25 cellular contexts compared by ENCODE assay signal in the genomic region with DNA sequence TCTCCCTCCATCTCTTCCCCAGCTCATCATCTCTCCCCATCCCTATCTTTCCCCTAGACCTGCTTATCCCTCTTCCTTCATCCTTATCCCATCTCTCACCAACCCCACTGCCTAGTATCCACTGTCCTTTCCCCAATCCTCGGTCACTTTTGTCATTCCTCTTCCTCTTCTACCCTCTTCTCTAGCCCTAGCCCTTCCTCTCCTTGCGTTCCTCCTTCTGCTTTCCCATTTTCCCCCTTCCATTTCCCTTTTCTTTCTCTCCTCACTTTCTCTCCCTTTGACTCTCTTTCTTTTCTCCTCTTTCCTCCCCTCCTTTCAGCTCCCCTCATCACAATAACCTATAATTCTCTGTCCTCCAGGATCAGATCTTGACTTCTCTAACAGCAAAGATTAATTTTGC.
A peak's percentile ranks its signal among the peaks of the same experiment; 100 is the strongest.
DNase-seq lines count a peak whose midpoint lies in the region; ATAC-seq, FAIRE-seq and TF ChIP-seq lines count a peak whose summit lies in the region.
"Had no signal": no experiment of that assay in that cellular context is flagged by ENCODE, and none has a peak within 500 bp of the region (broad histone marks: within the 10 kb centered on the region; RNA-seq: fewer than 3 reads in every experiment).

No MANE protein-coding gene starts in this region.

- no peak overlapping the region for H3K4me2 ChIP-seq in astrocyte (ENCODE audit: low read length)
- H3K4me2 ChIP-seq: BLaER1 had no signal

- H3K27ac Mint-ChIP-seq in astrocyte (ENCODE audit: unreplicated experiment) (no peak overlapping the region), chondrocyte (ENCODE audit: unreplicated experiment) (peak overlapping the region; percentile 13)
- H3K27ac Mint-ChIP-seq: CD14-positive monocyte; CD4-positive, CD25-positive, alpha-beta regulatory T cell; CD8-positive, alpha-beta memory T cell had no signal

- H3K36me3 Mint-ChIP-seq in astrocyte (ENCODE audit: low read depth, unreplicated experiment) (no peaks in the 10 kb centered on the region), chondrocyte (ENCODE audit: low read depth) (no peaks in the 10 kb centered on the region)
- H3K36me3 Mint-ChIP-seq: CD14-positive monocyte; CD4-positive, alpha-beta memory T cell; CD4-positive, CD25-positive, alpha-beta regulatory T cell had no signal

- no peaks in the 10 kb centered on the region for H3K9me3 Mint-ChIP-seq in astrocyte (ENCODE audit: unreplicated experiment)
- no peaks in the 10 kb centered on the region for H3K9me3 Mint-ChIP-seq in chondrocyte (ENCODE audit: low read depth)
- H3K9me3 Mint-ChIP-seq: CD14-positive monocyte; CD4-positive, alpha-beta memory T cell; CD4-positive, CD25-positive, alpha-beta regulatory T cell; CD8-positive, alpha-beta memory T cell had no signal

- H3K4me1 Mint-ChIP-seq in astrocyte (ENCODE audit: low read depth, unreplicated experiment) (no peaks in the 10 kb centered on the region), chondrocyte (ENCODE audit: low read depth) (peaks cover 4% of the 10 kb centered on the region)
- H3K4me1 Mint-ChIP-seq: CD14-positive monocyte had no signal

- DNase-seq in astrocyte (ENCODE audit: low read depth) (no peak), chondrocyte (ENCODE audit: low spot score) (no peak), DMS53 (lab: John Stamatoyannopoulos, UW) (no peak)
- no peak for DNase-seq in activated CD4-positive, alpha-beta T cell treated with anti-CD3 and anti-CD28 coated beads, Interleukin-2, amount 50 U/mL, for 1 hour
- DNase-seq: 8988T; ACHN; BE2C; C1 segment of cervical spinal cord; CD4-positive, alpha-beta memory T cell; CD4-positive, CD25-positive, alpha-beta regulatory T cell; CD8-positive, alpha-beta memory T cell; COR-L47; DMS 273 treated with DMSO at 0.1 percent for 48 hours; DMS79; DND-41; EL; GDM1 had no signal

- H3K27ac ChIP-seq in HEK293 (ENCODE audit: extremely low read depth, low read depth, low read length) (no peak overlapping the region), astrocyte (ENCODE audit: low read depth, low read length) (no peak overlapping the region)
- H3K27ac ChIP-seq: BLaER1 had no signal

- no peaks in the 10 kb centered on the region for H3K79me2 ChIP-seq in astrocyte (ENCODE audit: insufficient read depth, low read length)

- peaks cover 28% of the 10 kb centered on the region for H4K20me1 ChIP-seq in astrocyte (ENCODE audit: insufficient read depth, low read length)

- H3K9ac ChIP-seq in astrocyte (ENCODE audit: low read length): no peak overlapping the region
- H3K9ac ChIP-seq: BLaER1 had no signal

- H3K36me3 ChIP-seq in HEK293 (ENCODE audit: control insufficient read depth in 2 of 2, insufficient read depth in 1 of 2, low read length in 2 of 2) (no peaks in the 10 kb centered on the region), astrocyte (ENCODE audit: insufficient read depth, low read length) (no peaks in the 10 kb centered on the region)
- H3K36me3 ChIP-seq: BE2C, BLaER1 had no signal

- CTCF ChIA-PET in HEK293 (lab: Yijun Ruan, JAX): interaction anchor here (0.9 kb wide), 1 partner anchor 9 kb away, joined by 5 read pairs; no protein-coding TSS in a partner anchor

- peak overlapping the region; percentile 42 for H3K4me3 Mint-ChIP-seq in astrocyte (ENCODE audit: unreplicated experiment)
- H3K4me3 Mint-ChIP-seq in chondrocyte (ENCODE audit: unreplicated experiment): no peak overlapping the region
- H3K4me3 Mint-ChIP-seq: CD14-positive monocyte; CD4-positive, alpha-beta memory T cell; CD4-positive, CD25-positive, alpha-beta regulatory T cell; CD8-positive, alpha-beta memory T cell had no signal

- no peaks in the 10 kb centered on the region for H3K27me3 ChIP-seq in astrocyte (ENCODE audit: insufficient read depth, low read length)
- H3K27me3 ChIP-seq: BE2C, BLaER1 had no signal

- no peak for ATAC-seq in GM19395 (IDR thresholded peaks at IDR 0.05; ENCODE audit: unreplicated experiment)
- ATAC-seq: GM12878 had no signal

- POLR2A ChIA-PET in HEK293 (lab: Yijun Ruan, JAX): no interaction called here

- no peak for FAIRE-seq in astrocyte (lab: Jason Lieb, UNC)
- FAIRE-seq: A204.1, GM12892, GM18507 had no signal

- TF ChIP-seq CTCF in HEK293 (tag by site-specific recombination; IDR thresholded peaks at IDR 0.05) (no peak), astrocyte (IDR thresholded peaks at IDR 0.05; ENCODE audit: insufficient read depth, low read depth, low read length) (no peak), chondrocyte (IDR thresholded peaks at IDR 0.05) (no peak)

- H3K4me1 ChIP-seq in HEK293 (ENCODE audit: control insufficient read depth, insufficient read depth, low read length): peaks cover 19% of the 10 kb centered on the region
- no peaks in the 10 kb centered on the region for H3K4me1 ChIP-seq in astrocyte (ENCODE audit: insufficient read depth, low read length)
- H3K4me1 ChIP-seq: BLaER1 had no signal

- H3K4me3 ChIP-seq in HEK293 (ENCODE audit: low read depth, low read length) (no peak overlapping the region), astrocyte (ENCODE audit: insufficient read depth, low read depth, low read length) (no peak overlapping the region)
- H3K4me3 ChIP-seq: BLaER1, GM12878 had no signal

- H2AFZ ChIP-seq in astrocyte (ENCODE audit: low read depth, low read length): no peak overlapping the region

- no peaks in the 10 kb centered on the region for H3K27me3 Mint-ChIP-seq in astrocyte (ENCODE audit: low read depth, unreplicated experiment)
- H3K27me3 Mint-ChIP-seq in chondrocyte (ENCODE audit: low read depth): no peaks in the 10 kb centered on the region
- H3K27me3 Mint-ChIP-seq: CD4-positive, alpha-beta memory T cell; CD4-positive, CD25-positive, alpha-beta regulatory T cell; CD8-positive, alpha-beta memory T cell had no signal

- H3K9me3 ChIP-seq in HEK293 (ENCODE audit: control insufficient read depth, insufficient read depth, low read depth, low read length) (no peaks in the 10 kb centered on the region), astrocyte (ENCODE audit: insufficient read depth, low read depth, low read length) (no peaks in the 10 kb centered on the region)
- H3K9me3 ChIP-seq: BE2C, BLaER1 had no signal

TF ChIP-seq in HEK293, 187 proteins besides CTCF, POLR2A, EP300 and RAD21:
- peak; percentile 79 for TF ChIP-seq ZNF366 (tag by site-specific recombination; conservative IDR thresholded peaks at IDR 0.05)
- TF ChIP-seq, protein P1, sequence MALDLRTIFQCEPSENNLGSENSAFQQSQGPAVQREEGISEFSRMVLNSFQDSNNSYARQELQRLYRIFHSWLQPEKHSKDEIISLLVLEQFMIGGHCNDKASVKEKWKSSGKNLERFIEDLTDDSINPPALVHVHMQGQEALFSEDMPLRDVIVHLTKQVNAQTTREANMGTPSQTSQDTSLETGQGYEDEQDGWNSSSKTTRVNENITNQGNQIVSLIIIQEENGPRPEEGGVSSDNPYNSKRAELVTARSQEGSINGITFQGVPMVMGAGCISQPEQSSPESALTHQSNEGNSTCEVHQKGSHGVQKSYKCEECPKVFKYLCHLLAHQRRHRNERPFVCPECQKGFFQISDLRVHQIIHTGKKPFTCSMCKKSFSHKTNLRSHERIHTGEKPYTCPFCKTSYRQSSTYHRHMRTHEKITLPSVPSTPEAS (tag by site-specific recombination; IDR thresholded peaks at IDR 0.05): no peak
- TF ChIP-seq PRDM1 (tag by site-specific recombination; IDR thresholded peaks at IDR 0.05): peak; percentile 99
